21 cellular contexts compared by ENCODE assay signal in the genomic region with DNA sequence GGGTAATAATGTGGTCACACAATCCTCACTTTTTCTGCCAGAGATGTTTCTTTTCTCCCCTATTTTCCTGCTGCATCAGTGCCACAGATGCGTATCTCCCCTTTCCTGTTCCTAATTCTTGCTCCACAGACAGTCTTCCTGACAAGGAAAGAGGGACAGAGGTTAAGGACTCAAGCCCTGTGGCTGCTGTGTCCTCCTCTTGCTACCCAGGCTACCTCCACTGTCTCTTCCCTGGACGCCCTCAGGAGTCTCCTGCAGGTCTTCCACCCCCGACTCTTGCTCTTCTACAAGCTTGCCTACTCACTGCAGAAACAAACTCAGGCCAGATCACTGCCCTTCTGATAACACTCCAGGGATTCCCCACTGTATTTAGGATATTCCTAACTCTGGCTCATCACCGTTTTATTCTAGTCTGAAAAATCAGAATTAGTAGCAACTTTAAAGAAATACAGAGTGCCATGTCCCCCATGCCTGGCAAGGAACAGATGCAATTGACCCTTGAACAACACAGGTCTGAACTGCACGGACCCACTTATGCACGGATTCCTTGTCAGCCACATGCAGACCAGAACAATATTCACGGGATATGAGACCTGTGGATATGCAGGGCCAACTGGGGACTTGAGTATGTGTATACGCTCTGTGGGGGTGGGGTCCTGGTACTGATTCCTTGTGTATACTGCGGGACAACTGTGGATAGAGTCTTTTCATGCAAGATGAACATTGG.
A peak's percentile ranks its signal among the peaks of the same experiment; 100 is the strongest.
DNase-seq lines count a peak whose midpoint lies in the region; ATAC-seq, FAIRE-seq and TF ChIP-seq lines count a peak whose summit lies in the region.
"Had no signal": no experiment of that assay in that cellular context is flagged by ENCODE, and none has a peak within 500 bp of the region (broad histone marks: within the 10 kb centered on the region; RNA-seq: fewer than 3 reads in every experiment).

No MANE protein-coding gene starts in this region.

- H2BK5ac ChIP-seq in H9 (ENCODE audit: insufficient read length, low read length): no peak overlapping the region

- no peak for TF ChIP-seq POLR2A in A549 (IDR thresholded peaks at IDR 0.05; ENCODE audit: low read length)

- CTCF ChIA-PET in A549 (lab: Yijun Ruan, JAX): interaction anchor here (0.7 kb wide), 1 partner anchor 11 kb away, joined by 3 read pairs; no protein-coding TSS in a partner anchor

- H2AFZ ChIP-seq in H9 (ENCODE audit: low read length): no peak overlapping the region
- H2AFZ ChIP-seq in Karpas-422 (ENCODE audit: low read length): no peak overlapping the region

- H3T11ph ChIP-seq in H9 (ENCODE audit: low read length): no peak overlapping the region

- H2BK20ac ChIP-seq in H9 (ENCODE audit: low read depth, low read length, poor library complexity, severe bottlenecking): no peak overlapping the region

- DNase-seq in A549 (ENCODE audit: low read depth in 1 of 2, low spot score in 1 of 2) (no peak), H9 (no peak), nephron progenitor cell (no peak), type B pancreatic cell (ENCODE audit: extremely low spot score, unreplicated experiment) (no peak), MG63 (no peak), midbrain (lab: John Stamatoyannopoulos, UW) (no peak), Karpas-422 (no peak)
- DNase-seq: AML-193; CD4-positive, alpha-beta T cell; DMS79 treated with DMSO at 0.1 percent for 48 hours; HCEC 1CT; NCI-H1417 treated with DMSO at 0.1 percent for 48 hours; NCI-H2029; NCI-H510A treated with DMSO at 0.1 percent for 48 hours; SIG-M5 had no signal

- no peak for TF ChIP-seq RAD21 in A549 (conservative IDR thresholded peaks at IDR 0.05 in 1 of 2, IDR thresholded peaks at IDR 0.05 in 1 of 2)

- H3K56ac ChIP-seq in H9 (ENCODE audit: insufficient read length, low read depth, low read length): no peak overlapping the region

- H3K4me3 Mint-ChIP-seq in H9 (no peak overlapping the region), nephron progenitor cell (no peak overlapping the region), type B pancreatic cell (no peak overlapping the region)
- no peak overlapping the region for H3K4me3 Mint-ChIP-seq in dendritic cell treated with granulocyte-macrophage colony-stimulating factor and Interleukin-4, amounts not matched to agents 40 ng/mL and 50 ng/mL, for 4 days
- H3K4me3 Mint-ChIP-seq: CD4-positive, alpha-beta T cell had no signal

- H3K27ac Mint-ChIP-seq in H9 (peak overlapping the region; percentile 0 to 32 (median 15); a peak in 5 of 7 replicates), nephron progenitor cell (peak overlapping the region; percentile 44), type B pancreatic cell (no peak overlapping the region)
- H3K27ac Mint-ChIP-seq in dendritic cell treated with granulocyte-macrophage colony-stimulating factor and Interleukin-4, amounts not matched to agents 40 ng/mL and 50 ng/mL, for 4 days: peak overlapping the region; percentile 5
- H3K27ac Mint-ChIP-seq: CD4-positive, alpha-beta T cell had no signal

- TF ChIP-seq CTCF in A549 (IDR thresholded peaks at IDR 0.05) (no peak), H9 (conservative IDR thresholded peaks at IDR 0.05) (no peak), nephron progenitor cell (IDR thresholded peaks at IDR 0.05) (no peak), type B pancreatic cell (conservative IDR thresholded peaks at IDR 0.05) (no peak)

- H3K36me3 Mint-ChIP-seq in H9 (ENCODE audit: insufficient read depth in 1 of 3, low read depth in 3 of 3) (peaks cover 27 to 38% (median 37%) of the 10 kb centered on the region in 3 experiments; a peak in 6 of 7 replicates), nephron progenitor cell (ENCODE audit: low read depth) (peaks cover 79% of the 10 kb centered on the region), type B pancreatic cell (peaks cover 56% of the 10 kb centered on the region)
- peaks cover 95% of the 10 kb centered on the region for H3K36me3 Mint-ChIP-seq in dendritic cell treated with granulocyte-macrophage colony-stimulating factor and Interleukin-4, amounts not matched to agents 40 ng/mL and 50 ng/mL, for 4 days (ENCODE audit: low read depth)

- no peak overlapping the region for H3K4ac ChIP-seq in H9 (ENCODE audit: low read depth, low read length)

- POLR2A ChIA-PET in A549 (lab: Yijun Ruan, JAX): no interaction called here

- H2BK15ac ChIP-seq in H9 (ENCODE audit: low read depth, low read length): no peak overlapping the region

- TF ChIP-seq EP300 in A549 (IDR thresholded peaks at IDR 0.05): no peak

- no peak overlapping the region for H4K8ac ChIP-seq in H9 (replicated peaks; ENCODE audit: insufficient read length, low read depth, low read length)

- H3K4me2 ChIP-seq in A549 (no peak overlapping the region), H9 (ENCODE audit: insufficient read depth, insufficient read length, low read length) (no peak overlapping the region), Karpas-422 (ENCODE audit: low read depth, low read length, poor library complexity, severe bottlenecking) (no peak overlapping the region)

- H3K23ac ChIP-seq in H9 (ENCODE audit: insufficient read length, low read depth, low read length): no peak overlapping the region

- H3K18ac ChIP-seq in H9 (ENCODE audit: insufficient read length, low read depth, low read length): no peak overlapping the region

- H3K4me3 ChIP-seq in A549 (no peak overlapping the region), MG63 (no peak overlapping the region), Karpas-422 (ENCODE audit: low read length) (no peak overlapping the region)

- H2BK120ac ChIP-seq in H9 (ENCODE audit: low read depth, low read length, poor library complexity, severe bottlenecking): no peak overlapping the region

- H3K23me2 ChIP-seq in H9 (ENCODE audit: insufficient read length, low read depth, low read length, poor library complexity, severe bottlenecking): no peaks in the 10 kb centered on the region

- intact Hi-C loops in dendritic cell treated with granulocyte-macrophage colony-stimulating factor and Interleukin-4, amounts not matched to agents 40 ng/mL and 50 ng/mL, for 4 days (cut with micrococcal nuclease): no loop called here

- H3K9me3 Mint-ChIP-seq in H9: no peaks in the 10 kb centered on the region
- H3K9me3 Mint-ChIP-seq in dendritic cell treated with granulocyte-macrophage colony-stimulating factor and Interleukin-4, amounts not matched to agents 40 ng/mL and 50 ng/mL, for 4 days: peaks cover 27% of the 10 kb centered on the region
- H3K9me3 Mint-ChIP-seq in nephron progenitor cell: no peaks in the 10 kb centered on the region
- H3K9me3 Mint-ChIP-seq in type B pancreatic cell: no peaks in the 10 kb centered on the region
- H3K9me3 Mint-ChIP-seq: CD4-positive, alpha-beta T cell had no signal

- H4K91ac ChIP-seq in H9 (ENCODE audit: insufficient read length, low read depth, low read length): no peak overlapping the region

- H3K9me2 ChIP-seq in Karpas-422 (replicated peaks; ENCODE audit: insufficient read depth, low read length): no peaks in the 10 kb centered on the region; the same call in 1 of the 2 replicates

- H4K5ac ChIP-seq in H9 (ENCODE audit: insufficient read length, low read depth, low read length): no peak overlapping the region

- no peak for FAIRE-seq in A549 (lab: Jason Lieb, UNC)
- FAIRE-seq: D721Med, G401.6, GM12892, GM19239, RCC 7860 had no signal

- H2BK12ac ChIP-seq in H9 (ENCODE audit: insufficient read length, low read depth, low read length): no peak overlapping the region

- H3K27ac ChIP-seq in A549 (peak overlapping the region in 1 of 2 experiments; percentile 59; a peak in 2 of 6 replicates), H9 (ENCODE audit: insufficient read length, low read depth, low read length) (no peak overlapping the region), Karpas-422 (ENCODE audit: low read length) (no peak overlapping the region)

- H3K14ac ChIP-seq in H9 (ENCODE audit: insufficient read depth, low read length): no peak overlapping the region

- H3K79me1 ChIP-seq in H9 (ENCODE audit: insufficient read depth, low read depth, low read length, poor library complexity, severe bottlenecking): peaks cover 3% of the 10 kb centered on the region

- H3K4me1 Mint-ChIP-seq in H9 (peaks cover 8 to 16% of the 10 kb centered on the region in 2 experiments), nephron progenitor cell (peaks cover 23% of the 10 kb centered on the region), type B pancreatic cell (ENCODE audit: unreplicated experiment) (no peaks in the 10 kb centered on the region)
- peaks cover 5% of the 10 kb centered on the region for H3K4me1 Mint-ChIP-seq in dendritic cell treated with granulocyte-macrophage colony-stimulating factor and Interleukin-4, amounts not matched to agents 40 ng/mL and 50 ng/mL, for 4 days (ENCODE audit: low read depth)

- peaks cover 75% of the 10 kb centered on the region for H3K36me3 ChIP-seq in MG63
- H3K36me3 ChIP-seq in Karpas-422 (ENCODE audit: insufficient read depth, low read length): no peaks in the 10 kb centered on the region

- no peaks in the 10 kb centered on the region for H3K9me3 ChIP-seq in A549
- no peaks in the 10 kb centered on the region for H3K9me3 ChIP-seq in H9 (ENCODE audit: control insufficient read depth, low read depth, low read length)
- H3K9me3 ChIP-seq in MG63: no peaks in the 10 kb centered on the region
- no peaks in the 10 kb centered on the region for H3K9me3 ChIP-seq in Karpas-422 (ENCODE audit: low read length)

- H3K79me2 ChIP-seq in H9 (ENCODE audit: insufficient read depth, low read length) (no peaks in the 10 kb centered on the region), Karpas-422 (ENCODE audit: low read length) (no peaks in the 10 kb centered on the region)

- no peak overlapping the region for H2AK5ac ChIP-seq in H9 (ENCODE audit: insufficient read length, low read length)

- H3K4me1 ChIP-seq in A549: no peaks in the 10 kb centered on the region
- peaks cover 3% of the 10 kb centered on the region for H3K4me1 ChIP-seq in H9 (ENCODE audit: insufficient read depth, low read length)
- no peaks in the 10 kb centered on the region for H3K4me1 ChIP-seq in Karpas-422 (ENCODE audit: low read length)

- H3K27me3 Mint-ChIP-seq in H9 (ENCODE audit: low read depth) (no peaks in the 10 kb centered on the region), nephron progenitor cell (ENCODE audit: low read depth, poor library complexity) (no peaks in the 10 kb centered on the region), type B pancreatic cell (no peaks in the 10 kb centered on the region)
- no peaks in the 10 kb centered on the region for H3K27me3 Mint-ChIP-seq in dendritic cell treated with granulocyte-macrophage colony-stimulating factor and Interleukin-4, amounts not matched to agents 40 ng/mL and 50 ng/mL, for 4 days
- H3K27me3 Mint-ChIP-seq: CD4-positive, alpha-beta T cell had no signal

- H3K9ac ChIP-seq in H9 (ENCODE audit: extremely low read depth, insufficient read length, low read length): no peak overlapping the region
- no peak overlapping the region for H3K9ac ChIP-seq in Karpas-422 (ENCODE audit: low read length)

- H3K27me3 ChIP-seq in H9 (ENCODE audit: insufficient read depth, low read length) (no peaks in the 10 kb centered on the region), MG63 (no peaks in the 10 kb centered on the region), Karpas-422 (ENCODE audit: low read length) (no peaks in the 10 kb centered on the region)

- H4K20me1 ChIP-seq in H9 (ENCODE audit: control insufficient read depth, insufficient read depth, insufficient read length) (no peaks in the 10 kb centered on the region), Karpas-422 (ENCODE audit: insufficient read depth, low read depth, low read length) (no peaks in the 10 kb centered on the region)

- ATAC-seq in A549: peak; percentile 13 to 44; a peak in 4 of 6 replicates

- WGBS in A549 (ENCODE audit: missing lambda C conversion rate): 97% methylated on average over 9 of the region's 9 CpGs
- no CpG with 5 or more reads among the region's 9 CpGs for WGBS in H9 (ENCODE audit: extremely low coverage, insufficient read length, low lambda C conversion rate)
